Comparison of ENCODE assay signal across 13 cellular contexts in genomic region chr18:22838639-22839487, GRCh38.
DNase-seq lines count a peak whose midpoint lies in the region; ATAC-seq and TF ChIP-seq lines count a peak whose summit lies in the region.
"Had no signal": no experiment of that assay in that cellular context is flagged by ENCODE, and none has a peak within 500 bp of the region (broad histone marks: within the 10 kb centered on the region; RNA-seq: fewer than 3 reads in every experiment).

No MANE protein-coding gene starts in this region.

- no peaks in the 10 kb centered on the region for H3K27me3 Mint-ChIP-seq in activated CD4-positive, alpha-beta memory T cell treated with anti-CD3 and anti-CD28 coated beads for 36 hours
- peaks cover 20% of the 10 kb centered on the region for H3K27me3 Mint-ChIP-seq in activated CD4-positive, alpha-beta memory T cell treated with anti-CD3 and anti-CD28 coated beads, Interleukin-2, amount 10 ng/mL, durations not matched to agents 7 days and 5 days
- peaks cover 0 to 5% (median 0%) of the 10 kb centered on the region in 3 donors for H3K27me3 Mint-ChIP-seq in naive B cell

- H3K9me3 Mint-ChIP-seq in activated CD4-positive, alpha-beta memory T cell treated with anti-CD3 and anti-CD28 coated beads for 36 hours: no peaks in the 10 kb centered on the region
- H3K9me3 Mint-ChIP-seq in activated CD4-positive, alpha-beta memory T cell treated with anti-CD3 and anti-CD28 coated beads, Interleukin-2, amount 10 ng/mL, durations not matched to agents 7 days and 5 days: no peaks in the 10 kb centered on the region
- peaks cover 0 to 5% (median 0%) of the 10 kb centered on the region in 7 donors for H3K9me3 Mint-ChIP-seq in naive B cell

- H3K27ac ChIP-seq in KMS-11: peak overlapping the region; percentile 32; the same call in 1 of the 2 replicates
- H3K27ac ChIP-seq: psoas muscle had no signal

- no peaks in the 10 kb centered on the region for H3K79me2 ChIP-seq in KMS-11 (ENCODE audit: insufficient read depth, low read depth)

- H3K4me3 ChIP-seq in KMS-11 (IDR thresholded peaks at IDR 0.05; ENCODE audit: insufficient read depth, low read depth, low read length): no peak overlapping the region
- H3K4me3 ChIP-seq: HAP-1, K562, psoas muscle had no signal

- H4K20me1 ChIP-seq in KMS-11 (ENCODE audit: insufficient read depth): no peaks in the 10 kb centered on the region

- H3K4me1 ChIP-seq in KMS-11 (ENCODE audit: low read depth, poor library complexity, severe bottlenecking): peaks cover 36% of the 10 kb centered on the region
- H3K4me1 ChIP-seq: HAP-1, psoas muscle had no signal

- POLR2A ChIA-PET in activated CD4-positive, alpha-beta memory T cell treated with anti-CD3 and anti-CD28 coated beads for 36 hours (lab: Charles Lee): no interaction called here
- POLR2A ChIA-PET in activated CD4-positive, alpha-beta memory T cell treated with anti-CD3 and anti-CD28 coated beads, Interleukin-2, amount 10 ng/mL, durations not matched to agents 7 days and 5 days (lab: Charles Lee): no interaction called here

- CTCF ChIA-PET in activated CD4-positive, alpha-beta memory T cell treated with anti-CD3 and anti-CD28 coated beads for 36 hours (lab: Charles Lee): interaction anchor here (0.8 to 0.9 kb wide), 3 partner anchors 93 to 846 kb away, joined by 3 to 4 read pairs (median 4); partner anchors contain the start of gene RBBP8
- CTCF ChIA-PET in activated CD4-positive, alpha-beta memory T cell treated with anti-CD3 and anti-CD28 coated beads, Interleukin-2, amount 10 ng/mL, durations not matched to agents 7 days and 5 days (lab: Charles Lee): no interaction called here

- H3K36me3 Mint-ChIP-seq in activated CD4-positive, alpha-beta memory T cell treated with anti-CD3 and anti-CD28 coated beads for 36 hours: no peaks in the 10 kb centered on the region
- no peaks in the 10 kb centered on the region for H3K36me3 Mint-ChIP-seq in activated CD4-positive, alpha-beta memory T cell treated with anti-CD3 and anti-CD28 coated beads, Interleukin-2, amount 10 ng/mL, durations not matched to agents 7 days and 5 days (ENCODE audit: low read depth)
- H3K36me3 Mint-ChIP-seq in naive B cell: no peaks in the 10 kb centered on the region

- H3K4me1 Mint-ChIP-seq in activated CD4-positive, alpha-beta memory T cell treated with anti-CD3 and anti-CD28 coated beads for 36 hours (ENCODE audit: low read depth): no peaks in the 10 kb centered on the region
- no peaks in the 10 kb centered on the region for H3K4me1 Mint-ChIP-seq in activated CD4-positive, alpha-beta memory T cell treated with anti-CD3 and anti-CD28 coated beads, Interleukin-2, amount 10 ng/mL, durations not matched to agents 7 days and 5 days
- H3K4me1 Mint-ChIP-seq in naive B cell: peaks cover 0 to 5% (median 0%) of the 10 kb centered on the region in 3 donors

- peak; percentile 33 for DNase-seq in activated CD4-positive, alpha-beta memory T cell treated with anti-CD3 and anti-CD28 coated beads for 36 hours
- DNase-seq in activated CD4-positive, alpha-beta memory T cell treated with anti-CD3 and anti-CD28 coated beads, Interleukin-2, amount 10 ng/mL, durations not matched to agents 7 days and 5 days: no peak
- DNase-seq in naive B cell: peak; percentile 18
- no peak for DNase-seq in pons (ENCODE audit: low spot score)
- DNase-seq in NCI-H1048 (lab: John Stamatoyannopoulos, UW): no peak
- DNase-seq in T1000 (lab: John Stamatoyannopoulos, UW): no peak
- DNase-seq: islet precursor cell, NCI-H748 treated with DMSO at 0.1 percent for 48 hours, psoas muscle had no signal

- no peak for TF ChIP-seq CTCF in KMS-11 (conservative IDR thresholded peaks at IDR 0.05; ENCODE audit: low read depth, low read length)

- no peak overlapping the region for H3K27ac Mint-ChIP-seq in activated CD4-positive, alpha-beta memory T cell treated with anti-CD3 and anti-CD28 coated beads for 36 hours
- no peak overlapping the region for H3K27ac Mint-ChIP-seq in activated CD4-positive, alpha-beta memory T cell treated with anti-CD3 and anti-CD28 coated beads, Interleukin-2, amount 10 ng/mL, durations not matched to agents 7 days and 5 days
- no peak overlapping the region for H3K27ac Mint-ChIP-seq in naive B cell

- H3K36me3 ChIP-seq in KMS-11 (ENCODE audit: insufficient read depth): no peaks in the 10 kb centered on the region
- H3K36me3 ChIP-seq: HAP-1 had no signal

- H3K27me3 ChIP-seq in KMS-11 (ENCODE audit: insufficient read depth, low read depth): no peaks in the 10 kb centered on the region

- peak overlapping the region; percentile 64 for H3K4me2 ChIP-seq in KMS-11

- intact Hi-C loops in activated CD4-positive, alpha-beta memory T cell treated with anti-CD3 and anti-CD28 coated beads for 36 hours (cut with micrococcal nuclease): loop anchor here (1.0 to 10.0 kb wide), 4 partner anchors 9 to 396 kb away; partner anchors contain the start of gene RBBP8

- H3K9ac ChIP-seq in KMS-11: peak overlapping the region; percentile 14; the same call in 1 of the 2 replicates

- H2AFZ ChIP-seq in KMS-11 (ENCODE audit: low read depth): peak overlapping the region; percentile 42; the same call in 1 of the 2 replicates

- no peak overlapping the region for H3K4me3 Mint-ChIP-seq in activated CD4-positive, alpha-beta memory T cell treated with anti-CD3 and anti-CD28 coated beads for 36 hours
- no peak overlapping the region for H3K4me3 Mint-ChIP-seq in activated CD4-positive, alpha-beta memory T cell treated with anti-CD3 and anti-CD28 coated beads, Interleukin-2, amount 10 ng/mL, durations not matched to agents 7 days and 5 days
- no peak overlapping the region for H3K4me3 Mint-ChIP-seq in naive B cell

- ATAC-seq in GM21737 (IDR thresholded peaks at IDR 0.05; ENCODE audit: unreplicated experiment) (peak; percentile 62), naive B cell (ENCODE audit: low read depth in 2 of 2) (peak; percentile 72 to 77)
- ATAC-seq: K562, psoas muscle had no signal

Comparison
In these comparisons a context has a peak if more than half of its experiments do, and no peak if none do; other contexts are left out.
1. DNase-seq: peak in activated CD4-positive, alpha-beta memory T cell treated with anti-CD3 and anti-CD28 coated beads for 36 hours (single experiment) and naive B cell (single experiment); none in activated CD4-positive, alpha-beta memory T cell treated with anti-CD3 and anti-CD28 coated beads, Interleukin-2, amount 10 ng/mL, durations not matched to agents 7 days and 5 days (single experiment), pons (single experiment), NCI-H1048 (single experiment) and T1000 (single experiment).